Comparison of ENCODE assay signal across 14 cellular contexts in the genomic region with DNA sequence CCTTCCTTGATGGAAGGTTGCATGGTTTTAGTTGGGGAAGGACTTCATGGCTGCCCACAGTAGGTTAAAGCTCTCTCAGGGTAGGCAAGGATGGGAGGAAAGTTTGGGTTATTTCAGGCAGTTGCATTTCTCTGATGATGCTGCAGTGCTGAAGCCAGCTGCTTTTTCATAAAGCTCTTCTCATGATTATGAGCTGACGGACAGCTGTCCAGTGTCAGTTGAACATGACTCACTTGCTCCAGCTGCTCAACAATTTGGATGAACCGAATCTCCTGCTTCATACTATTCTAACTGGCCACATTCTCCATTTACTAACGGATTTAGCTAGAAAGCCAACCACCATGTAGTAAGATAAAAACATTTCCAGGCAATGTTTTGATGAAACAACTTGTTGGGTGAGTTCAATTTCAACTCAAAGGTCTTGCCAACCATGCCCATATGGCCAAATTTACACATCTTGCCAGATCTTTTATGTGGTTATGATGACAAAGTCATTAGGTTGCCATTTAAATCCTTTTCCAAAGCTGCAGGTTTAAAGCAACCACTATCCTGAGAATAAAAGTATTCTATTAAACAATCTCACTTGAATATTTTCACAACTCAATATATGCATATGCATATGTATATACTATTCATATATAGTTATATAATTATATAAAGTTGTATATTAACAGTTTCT.
"Had no signal": no experiment of that assay in that cellular context is flagged by ENCODE, and none has a peak within 500 bp of the region (broad histone marks: within the 10 kb centered on the region; RNA-seq: fewer than 3 reads in every experiment).

No MANE protein-coding gene starts in this region.

- H3K4me1 ChIP-seq: right atrium auricular region had no signal

- H3K4me3 ChIP-seq: right atrium auricular region had no signal

- H3K9me3 ChIP-seq: right atrium auricular region had no signal

- ATAC-seq: activated naive CD4-positive, alpha-beta T cell treated with anti-CD3 and anti-CD28 coated beads, Interleukin-2, amount 50 U/mL, for 72 hours; activated T-cell treated with anti-CD3 and anti-CD28 coated beads, Interleukin-2, amount 50 U/mL, for 4 hours had no signal

- DNase-seq: activated CD4-positive, alpha-beta memory T cell treated with anti-CD3 and anti-CD28 coated beads for 36 hours; activated CD4-positive, alpha-beta T cell treated with anti-CD3 and anti-CD28 coated beads for 1 hour; activated effector memory CD4-positive, alpha-beta T cell treated with anti-CD3 and anti-CD28 coated beads, Interleukin-2, amount 50 U/mL, for 16 hours; activated T-cell treated with anti-CD3 and anti-CD28 coated beads, Interleukin-2, amount 50 U/mL, for 4 hours; amniotic stem cell; cortex of kidney; effector CD8-positive, alpha-beta T cell; hypothalamus; naive B cell; stimulated activated CD4-positive, alpha-beta T cell treated with anti-CD3 and anti-CD28 coated beads, Interleukin-2, amount 100 ng/mL, for 24 hours; stimulated activated naive CD4-positive, alpha-beta T cell; substantia nigra had no signal

- H3K36me3 ChIP-seq: right atrium auricular region had no signal

- H3K27ac ChIP-seq: right atrium auricular region had no signal

- H3K27me3 ChIP-seq: right atrium auricular region had no signal
